Comparison of ENCODE assay signal across 18 cellular contexts in the genomic region with DNA sequence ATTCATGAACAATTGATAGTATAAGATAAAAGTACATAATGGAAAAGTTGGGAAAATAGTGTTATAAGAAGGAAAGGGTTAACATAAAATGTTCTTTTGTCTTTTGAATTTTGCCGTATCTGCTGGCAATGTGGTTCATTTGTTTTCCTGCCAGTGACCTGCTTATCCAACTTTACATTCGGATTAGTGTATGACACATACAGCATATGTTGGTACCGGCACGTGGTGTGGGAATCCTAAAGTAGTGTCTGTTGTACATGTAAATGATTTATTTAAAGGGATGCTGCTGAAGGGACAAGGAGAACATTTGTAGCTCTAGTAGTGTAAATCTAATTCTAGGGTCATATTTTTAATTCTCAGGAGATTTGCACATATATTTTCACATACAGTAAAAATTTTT. TPM values are rescaled to one million over a fixed set of nuclear protein-coding genes. Genes with fewer than 3 reads are reported as not detected.
A peak's percentile ranks its signal among the peaks of the same experiment; 100 is the strongest.
DNase-seq lines count a peak whose midpoint lies in the region; ATAC-seq and TF ChIP-seq lines count a peak whose summit lies in the region.
"Had no signal": no experiment of that assay in that cellular context is flagged by ENCODE, and none has a peak within 500 bp of the region (broad histone marks: within the 10 kb centered on the region; RNA-seq: fewer than 3 reads in every experiment).

No MANE protein-coding gene starts in this region.

- WGBS in psoas muscle, 3 donors: 52 to 64% (median 53%) methylated on average over 4 of the region's 4 CpGs

- peaks cover 31% of the 10 kb centered on the region for H3K36me3 Mint-ChIP-seq in CD4-positive, alpha-beta T cell (ENCODE audit: low read depth)
- no peaks in the 10 kb centered on the region for H3K36me3 Mint-ChIP-seq in natural killer cell
- H3K36me3 Mint-ChIP-seq in activated CD8-positive, alpha-beta T cell treated with anti-CD3 and anti-CD28 coated beads for 36 hours (ENCODE audit: low read depth): peaks cover 26% of the 10 kb centered on the region

- H3K27me3 ChIP-seq in CD4-positive, alpha-beta T cell (ENCODE audit: control insufficient read depth, insufficient read depth, low read length): no peaks in the 10 kb centered on the region
- peaks cover 0 to 5% (median 0%) of the 10 kb centered on the region in 3 donors for H3K27me3 ChIP-seq in psoas muscle (ENCODE audit: insufficient read depth in 3 of 3, low read length in 2 of 3)

- no peaks in the 10 kb centered on the region for H3K9me3 ChIP-seq in CD4-positive, alpha-beta T cell (ENCODE audit: control insufficient read depth, low read length)
- no peaks in the 10 kb centered on the region for H3K9me3 ChIP-seq in psoas muscle

- H3K4me1 Mint-ChIP-seq in CD4-positive, alpha-beta T cell (ENCODE audit: low read depth): peaks cover 71% of the 10 kb centered on the region
- peaks cover 64 to 71% of the 10 kb centered on the region in 2 donors for H3K4me1 Mint-ChIP-seq in natural killer cell
- peaks cover 63% of the 10 kb centered on the region for H3K4me1 Mint-ChIP-seq in activated CD8-positive, alpha-beta T cell treated with anti-CD3 and anti-CD28 coated beads for 36 hours (ENCODE audit: low read depth)

- peak overlapping the region; percentile 12 for H3K27ac Mint-ChIP-seq in CD4-positive, alpha-beta T cell
- peak overlapping the region in 1 of 2 donors; percentile 68 for H3K27ac Mint-ChIP-seq in natural killer cell
- H3K27ac Mint-ChIP-seq in activated CD8-positive, alpha-beta T cell treated with anti-CD3 and anti-CD28 coated beads for 36 hours: no peak overlapping the region
- H3K27ac Mint-ChIP-seq: B cell had no signal

- H3K4me1 ChIP-seq in psoas muscle: peaks cover 11% of the 10 kb centered on the region

- H3K27me3 Mint-ChIP-seq in CD4-positive, alpha-beta T cell: no peaks in the 10 kb centered on the region
- H3K27me3 Mint-ChIP-seq in natural killer cell (ENCODE audit: low read depth in 2 of 2): no peaks in the 10 kb centered on the region
- no peaks in the 10 kb centered on the region for H3K27me3 Mint-ChIP-seq in activated CD8-positive, alpha-beta T cell treated with anti-CD3 and anti-CD28 coated beads for 36 hours
- H3K27me3 Mint-ChIP-seq: B cell; CD4-positive, alpha-beta memory T cell had no signal

- no peak overlapping the region for H3K4me3 Mint-ChIP-seq in CD4-positive, alpha-beta T cell
- H3K4me3 Mint-ChIP-seq in natural killer cell: peak overlapping the region; percentile 11
- H3K4me3 Mint-ChIP-seq in activated CD8-positive, alpha-beta T cell treated with anti-CD3 and anti-CD28 coated beads for 36 hours: no peak overlapping the region
- H3K4me3 Mint-ChIP-seq: B cell had no signal

- CTCF ChIA-PET in CD4-positive, alpha-beta T cell (lab: Charles Lee): no interaction called here
- CTCF ChIA-PET in activated CD8-positive, alpha-beta T cell treated with anti-CD3 and anti-CD28 coated beads for 36 hours (lab: Charles Lee): no interaction called here

- no peak for ATAC-seq in CD4-positive, alpha-beta T cell (ENCODE audit: poor library complexity)
- ATAC-seq in natural killer cell: no peak
- no peak for ATAC-seq in activated CD8-positive, alpha-beta T cell treated with anti-CD3 and anti-CD28 coated beads for 36 hours
- no peak for ATAC-seq in psoas muscle

- no peaks in the 10 kb centered on the region for H3K36me3 ChIP-seq in psoas muscle (ENCODE audit: insufficient read depth in 1 of 2, low read depth in 1 of 2)

- intact Hi-C loops in CD4-positive, alpha-beta T cell (cut with DNase I, micrococcal nuclease): no loop called here
- intact Hi-C loops in natural killer cell (cut with micrococcal nuclease): no loop called here
- intact Hi-C loops in activated CD8-positive, alpha-beta T cell treated with anti-CD3 and anti-CD28 coated beads for 36 hours (cut with micrococcal nuclease): no loop called here
- intact Hi-C loops in psoas muscle (cut with DNase I): no loop called here

- no peaks in the 10 kb centered on the region for H3K9me3 Mint-ChIP-seq in CD4-positive, alpha-beta T cell
- H3K9me3 Mint-ChIP-seq in natural killer cell: no peaks in the 10 kb centered on the region
- no peaks in the 10 kb centered on the region for H3K9me3 Mint-ChIP-seq in activated CD8-positive, alpha-beta T cell treated with anti-CD3 and anti-CD28 coated beads for 36 hours
- H3K9me3 Mint-ChIP-seq: CD4-positive, alpha-beta memory T cell had no signal

- TF ChIP-seq CTCF in CD4-positive, alpha-beta T cell (IDR thresholded peaks at IDR 0.05): no peak
- no peak for TF ChIP-seq CTCF in epithelial cell of esophagus (IDR thresholded peaks at IDR 0.05; ENCODE audit: insufficient read depth, low read depth, low read length, missing control alignments)
- TF ChIP-seq CTCF in natural killer cell (IDR thresholded peaks at IDR 0.05): no peak
- TF ChIP-seq CTCF in activated CD8-positive, alpha-beta T cell treated with anti-CD3 and anti-CD28 coated beads for 36 hours (IDR thresholded peaks at IDR 0.05): no peak
- no peak for TF ChIP-seq CTCF in psoas muscle (IDR thresholded peaks at IDR 0.05)

- POLR2A ChIA-PET in CD4-positive, alpha-beta T cell (lab: Charles Lee): no interaction called here
- POLR2A ChIA-PET in activated CD8-positive, alpha-beta T cell treated with anti-CD3 and anti-CD28 coated beads for 36 hours (lab: Charles Lee): no interaction called here

- no peak overlapping the region for H3K27ac ChIP-seq in CD4-positive, alpha-beta T cell (ENCODE audit: low read depth, low read length)
- no peak overlapping the region for H3K27ac ChIP-seq in psoas muscle
- H3K27ac ChIP-seq: GM23248, KMS-11 had no signal

- H3K4me3 ChIP-seq in epithelial cell of esophagus (ENCODE audit: low read length) (no peak overlapping the region), psoas muscle (no peak overlapping the region)
- H3K4me3 ChIP-seq: GM23248 had no signal

- DNase-seq in CD4-positive, alpha-beta T cell: no peak
- DNase-seq in HCEC 1CT (peak; percentile 23), epithelial cell of esophagus (ENCODE audit: low read depth) (peak; percentile 30), natural killer cell (no peak), psoas muscle (no peak)
- DNase-seq in stimulated activated CD4-positive, alpha-beta T cell treated with anti-CD3 and anti-CD28 coated beads, Interleukin-4, amount 100 ng/mL, for 1 hour: no peak
- no peak for DNase-seq in activated CD8-positive, alpha-beta T cell treated with anti-CD3 and anti-CD28 coated beads for 36 hours
- DNase-seq: 8988T; ACHN; C1 segment of cervical spinal cord; CD4-positive, alpha-beta memory T cell; DMS153; DMS79 treated with DMSO at 0.1 percent for 48 hours; EL; GDM1; GM23248 had no signal

RNA-seq across cellular contexts. Expression of a gene that starts 11.5 kb away (rescaled TPM):
- total RNA-seq in CD4-positive, alpha-beta T cell: 10 to 100 TPM; 21.4 to 25.2 TPM
- 10 to 100 TPM; 27.0 to 36.9 (median 32.9) TPM for total RNA-seq in natural killer cell
- 10 to 100 TPM; 30.8 to 31.7 TPM for total RNA-seq in activated CD8-positive, alpha-beta T cell treated with anti-CD3 and anti-CD28 coated beads for 36 hours
- total RNA-seq in psoas muscle: 10 to 100 TPM; 13.2 to 15.3 (median 14.2) TPM
- 10 to 100 TPM; 13.0 to 25.4 (median 22.8) TPM for polyA plus RNA-seq in psoas muscle

RNA-seq across cellular contexts. Expression of a gene that starts 34.0 kb away (rescaled TPM):
- total RNA-seq in CD4-positive, alpha-beta T cell: 10 to 100 TPM; 21.4 to 22.3 TPM
- total RNA-seq in natural killer cell: 10 to 100 TPM; 24.2 to 63.3 (median 42.4) TPM
- 10 to 100 TPM; 16.0 to 19.2 TPM for total RNA-seq in activated CD8-positive, alpha-beta T cell treated with anti-CD3 and anti-CD28 coated beads for 36 hours
- total RNA-seq in psoas muscle: 1 to 10 TPM; 3.4 to 6.3 (median 5.0) TPM
- polyA plus RNA-seq in psoas muscle: 1 to 10 TPM; 2.1 to 4.7 (median 3.9) TPM

RNA-seq across cellular contexts. Expression of a gene that starts 34.2 kb away (rescaled TPM):
- 10 to 100 TPM; 59.1 to 60.0 TPM for total RNA-seq in CD4-positive, alpha-beta T cell
- total RNA-seq in natural killer cell (10 to 100 TPM; 62.8 to 77.6 (median 74.9) TPM), psoas muscle (1 to 10 TPM; 7.2 to 8.2 (median 7.8) TPM)
- total RNA-seq in activated CD8-positive, alpha-beta T cell treated with anti-CD3 and anti-CD28 coated beads for 36 hours: 10 to 100 TPM; 32.4 to 34.5 TPM
- 1 to 10 TPM; 3.3 to 9.5 (median 8.4) TPM for polyA plus RNA-seq in psoas muscle

RNA-seq across cellular contexts. Expression of a gene that starts 47.4 kb away (rescaled TPM):
- total RNA-seq in CD4-positive, alpha-beta T cell: 1 to 10 TPM; 6.5 to 8.3 TPM
- 10 to 100 TPM; 11.2 to 17.8 (median 13.4) TPM for total RNA-seq in natural killer cell
- total RNA-seq in activated CD8-positive, alpha-beta T cell treated with anti-CD3 and anti-CD28 coated beads for 36 hours: 1 to 10 TPM; 1.3 to 1.4 TPM
- total RNA-seq in psoas muscle: 1 to 10 TPM; 3.5 to 5.2 (median 4.1) TPM
- polyA plus RNA-seq in psoas muscle: 1 to 10 TPM in 2 of 3 donors, under 1 TPM in 1; 0.95 to 2.5 (median 2.2) TPM

Comparison
In these comparisons a context has a peak if more than half of its experiments do, and no peak if none do; other contexts are left out.
1. DNase-seq: peak in HCEC 1CT (single experiment) and epithelial cell of esophagus (single experiment); none in CD4-positive, alpha-beta T cell (0 of 10), natural killer cell (single experiment), stimulated activated CD4-positive, alpha-beta T cell treated with anti-CD3 and anti-CD28 coated beads, Interleukin-4, amount 100 ng/mL, for 1 hour (single experiment), activated CD8-positive, alpha-beta T cell treated with anti-CD3 and anti-CD28 coated beads for 36 hours (single experiment) and psoas muscle (0 of 2).